ENCODE assay signal across 23 cellular contexts in the genomic region with DNA sequence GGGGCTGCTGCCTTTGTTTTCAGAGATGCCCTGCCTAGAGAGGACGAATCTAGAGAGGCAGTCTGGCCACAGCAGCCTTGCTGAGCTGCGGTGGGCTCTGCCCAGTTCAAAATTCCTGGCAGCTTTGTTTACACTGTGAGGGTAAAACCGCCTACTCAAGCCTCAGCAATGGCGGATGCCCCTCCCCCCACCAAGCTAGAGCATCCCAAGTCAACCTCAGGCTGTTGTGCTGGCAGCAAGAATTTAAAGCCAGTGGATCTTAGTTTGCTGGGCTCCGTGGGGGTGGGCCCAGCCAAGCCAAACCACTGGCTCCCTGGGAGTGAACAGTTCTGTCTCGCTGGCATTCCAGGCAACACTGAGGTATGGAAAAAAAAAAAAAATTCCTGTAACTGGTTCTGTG.
"Had no signal": no experiment of that assay in that cellular context is flagged by ENCODE, and none has a peak within 500 bp of the region (broad histone marks: within the 10 kb centered on the region; RNA-seq: fewer than 3 reads in every experiment).

No MANE protein-coding gene starts in this region.

- H3K9me3 ChIP-seq: prostate gland, suprapubic skin had no signal

- H3K36me3 ChIP-seq: ascending aorta, esophagus muscularis mucosa, left lung, prostate gland, right atrium auricular region, suprapubic skin, transverse colon, uterus had no signal

- H3K4me3 Mint-ChIP-seq: nephron; stimulated activated naive CD8-positive, alpha-beta T cell treated with anti-CD3 and anti-CD28 coated beads, Interleukin-15, amount 100 ng/mL, for 72 hours; T-helper 2 cell treated with Interferon-gamma antibody and Interleukin-4, amounts not matched to agents 5 μg/mL and 100 μg/mL, for 36 hours had no signal

- H3K27ac ChIP-seq: ascending aorta, esophagus muscularis mucosa, hepatocyte, left lung, prostate gland, right atrium auricular region, suprapubic skin, transverse colon, uterus had no signal

- H3K4me1 ChIP-seq: ascending aorta, esophagus muscularis mucosa, left lung, prostate gland, right atrium auricular region, suprapubic skin, transverse colon, uterus had no signal

- FAIRE-seq: bronchial epithelial cell, endothelial cell of umbilical vein, kidney had no signal

- H3K27ac Mint-ChIP-seq: nephron; stimulated activated naive CD8-positive, alpha-beta T cell treated with anti-CD3 and anti-CD28 coated beads, Interleukin-15, amount 100 ng/mL, for 72 hours; T-helper 2 cell treated with Interferon-gamma antibody and Interleukin-4, amounts not matched to agents 5 μg/mL and 100 μg/mL, for 36 hours had no signal

- H3K27me3 Mint-ChIP-seq: stimulated activated naive CD8-positive, alpha-beta T cell treated with anti-CD3 and anti-CD28 coated beads, Interleukin-15, amount 100 ng/mL, for 72 hours had no signal

- DNase-seq: activated CD4-positive, alpha-beta T cell treated with anti-CD3 and anti-CD28 coated beads for 1 hour; activated CD8-positive, alpha-beta memory T cell treated with anti-CD3 and anti-CD28 coated beads for 24 hours; activated CD8-positive, alpha-beta memory T cell treated with anti-CD3 and anti-CD28 coated beads, Interleukin-2, amount 50 U/mL, for 48 hours; activated effector memory CD4-positive, alpha-beta T cell treated with Interleukin-2 at 50 U/mL for 16 hours; activated naive CD4-positive, alpha-beta T cell treated with anti-CD3 and anti-CD28 coated beads, Interleukin-2, amount 50 U/mL, for 16 hours; activated T-cell treated with anti-CD3 and anti-CD28 coated beads, Interleukin-2, amount 50 U/mL, for 48 hours; effector CD8-positive, alpha-beta T cell; kidney; left lung; midbrain; stimulated activated naive CD8-positive, alpha-beta T cell treated with anti-CD3 and anti-CD28 coated beads, Interleukin-15, amount 100 ng/mL, for 72 hours; transverse colon; uterus had no signal

- H3K27me3 ChIP-seq: ascending aorta, esophagus muscularis mucosa, hepatocyte, left lung, right atrium auricular region, suprapubic skin, transverse colon, uterus had no signal

- H3K4me1 Mint-ChIP-seq: nephron; stimulated activated naive CD8-positive, alpha-beta T cell treated with anti-CD3 and anti-CD28 coated beads, Interleukin-15, amount 100 ng/mL, for 72 hours had no signal

- H3K4me3 ChIP-seq: ascending aorta, esophagus muscularis mucosa, hepatocyte, left lung, prostate gland, right atrium auricular region, suprapubic skin, transverse colon, uterus had no signal
